Comparison of ENCODE assay signal across 19 cellular contexts in the genomic region with DNA sequence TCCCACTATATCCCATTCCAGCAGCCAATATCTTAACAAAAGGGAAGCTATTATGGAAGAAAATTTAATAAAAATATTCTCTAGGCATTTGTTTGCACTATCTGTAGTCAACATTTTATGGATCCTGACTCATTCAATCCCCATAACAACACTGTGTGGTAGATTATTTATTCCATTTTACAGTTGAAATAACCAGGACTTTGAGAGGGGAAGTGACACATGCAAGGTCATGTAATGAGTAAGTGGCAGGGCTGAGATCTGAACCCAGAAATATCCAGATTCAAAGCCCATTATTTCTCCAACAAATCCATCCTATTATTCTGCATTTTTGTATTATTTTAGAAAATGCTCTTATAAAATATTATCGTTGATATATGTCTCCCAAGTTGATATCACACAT. TPM values are rescaled to one million over a fixed set of nuclear protein-coding genes. Genes with fewer than 3 reads are reported as not detected.
DNase-seq lines count a peak whose midpoint lies in the region; ATAC-seq, FAIRE-seq and TF ChIP-seq lines count a peak whose summit lies in the region.
"Had no signal": no experiment of that assay in that cellular context is flagged by ENCODE, and none has a peak within 500 bp of the region (broad histone marks: within the 10 kb centered on the region; RNA-seq: fewer than 3 reads in every experiment).

No MANE protein-coding gene starts in this region.

- H2BK120ac ChIP-seq in IMR-90 (ENCODE audit: low read depth, low read length), result peak overlapping the region; percentile 35

- H3K79me2 ChIP-seq in ACC112 (ENCODE audit: control insufficient read depth, insufficient read depth, low read length, unreplicated experiment), result no peaks in the 10 kb centered on the region
- no peaks in the 10 kb centered on the region for H3K79me2 ChIP-seq in astrocyte (ENCODE audit: insufficient read depth, low read length)

- no peaks in the 10 kb centered on the region for H3K36me3 ChIP-seq in ACC112 (ENCODE audit: insufficient read depth, low read length)
- no peaks in the 10 kb centered on the region for H3K36me3 ChIP-seq in IMR-90 (ENCODE audit: control insufficient read depth, insufficient read depth, low read length)
- no peaks in the 10 kb centered on the region for H3K36me3 ChIP-seq in astrocyte (ENCODE audit: insufficient read depth, low read length)
- H3K36me3 ChIP-seq: lower lobe of right lung had no signal

- H3K27ac ChIP-seq in ACC112 (ENCODE audit: low read depth, low read length), result peak overlapping the region; percentile 95
- H3K27ac ChIP-seq in IMR-90 (ENCODE audit: insufficient read depth, low read length), result peak overlapping the region; percentile 35; the same call in 1 of the 2 replicates
- H3K27ac ChIP-seq in astrocyte (ENCODE audit: low read depth, low read length), result peak overlapping the region; percentile 95
- H3K27ac ChIP-seq: lower lobe of right lung had no signal

- no peaks in the 10 kb centered on the region for H3K36me3 Mint-ChIP-seq in astrocyte (ENCODE audit: low read depth, unreplicated experiment)
- H3K36me3 Mint-ChIP-seq: activated naive CD4-positive, alpha-beta T cell treated with anti-CD3 and anti-CD28 coated beads, Interleukin-2, amount 50 U/mL, for 24 hours had no signal

- no CpG with 5 or more reads among the region's 1 CpG for WGBS in IMR-90 (ENCODE audit: extremely low coverage in 2 of 2, insufficient read length in 1 of 2), 2 experiments

- POLR2A ChIA-PET in IMR-90 (lab: Charles Lee; ENCODE audit: unreplicated experiment), result no interaction called here

- ATAC-seq in IMR-90 (ENCODE audit: low read depth), result peak; percentile 31; the same call in 1 of the 2 replicates
- ATAC-seq in Right ventricle myocardium inferior, result no peak
- ATAC-seq in GM21717 (IDR thresholded peaks at IDR 0.05; ENCODE audit: unreplicated experiment), result no peak
- ATAC-seq: lower lobe of right lung had no signal

- no peaks in the 10 kb centered on the region for H4K20me1 ChIP-seq in IMR-90 (ENCODE audit: insufficient read depth, low read length)
- no peaks in the 10 kb centered on the region for H4K20me1 ChIP-seq in astrocyte (ENCODE audit: insufficient read depth, low read length)

- CTCF ChIA-PET in IMR-90 (lab: Yijun Ruan, JAX), result no interaction called here

- H2BK5ac ChIP-seq in IMR-90 (ENCODE audit: low read depth, low read length, poor library complexity, severe bottlenecking), result peak overlapping the region; percentile 87

- H3K27me3 Mint-ChIP-seq in astrocyte (ENCODE audit: low read depth, unreplicated experiment), result no peaks in the 10 kb centered on the region

- H3K4me3 ChIP-seq in ACC112 (ENCODE audit: low read depth, low read length) (peak overlapping the region; percentile 11; the same call in 1 of the 2 replicates), IMR-90 (ENCODE audit: insufficient read depth, low read depth, low read length) (no peak overlapping the region), astrocyte (ENCODE audit: insufficient read depth, low read depth, low read length) (no peak overlapping the region), foreskin fibroblast (ENCODE audit: low read depth in 1 of 2, low read length in 2 of 2) (no peak overlapping the region)
- H3K4me3 ChIP-seq: lower lobe of right lung had no signal

- H3K4me3 Mint-ChIP-seq in astrocyte (ENCODE audit: unreplicated experiment), result no peak overlapping the region
- H3K4me3 Mint-ChIP-seq: activated naive CD4-positive, alpha-beta T cell treated with anti-CD3 and anti-CD28 coated beads, Interleukin-2, amount 50 U/mL, for 24 hours; central memory CD8-positive, alpha-beta T cell; nephron had no signal

- H3K4me1 ChIP-seq in ACC112 (ENCODE audit: control insufficient read depth, insufficient read depth, low read length, unreplicated experiment) (peaks cover 91% of the 10 kb centered on the region), IMR-90 (ENCODE audit: control insufficient read depth, insufficient read depth, low read length) (peaks cover 15% of the 10 kb centered on the region), astrocyte (ENCODE audit: insufficient read depth, low read length) (peaks cover 66% of the 10 kb centered on the region)
- H3K4me1 ChIP-seq: lower lobe of right lung had no signal

- H3K23ac ChIP-seq in IMR-90 (ENCODE audit: low read depth, low read length), result no peak overlapping the region

- no peak overlapping the region for H3K14ac ChIP-seq in IMR-90 (replicated peaks; ENCODE audit: low read depth, low read length)

- H3K9me3 ChIP-seq in IMR-90 (ENCODE audit: control insufficient read depth, insufficient read depth, low read length), result no peaks in the 10 kb centered on the region
- no peaks in the 10 kb centered on the region for H3K9me3 ChIP-seq in astrocyte (ENCODE audit: insufficient read depth, low read depth, low read length)
- H3K9me3 ChIP-seq: lower lobe of right lung had no signal

- TF ChIP-seq CTCF in IMR-90 (conservative IDR thresholded peaks at IDR 0.05; ENCODE audit: low read depth, low read length) (no peak), astrocyte (IDR thresholded peaks at IDR 0.05; ENCODE audit: insufficient read depth, low read depth, low read length) (no peak), foreskin fibroblast (IDR thresholded peaks at IDR 0.05; ENCODE audit: low read depth, low read length) (no peak)

- BruUV-seq in IMR-90 (replicated peaks; lab: Mats Ljungman, UMichigan), result no TSS peak

- DNase-seq in IMR-90 (peak; percentile 79), astrocyte (ENCODE audit: low read depth) (peak; percentile 47), foreskin fibroblast (peak; percentile 83 to 89), Right ventricle myocardium inferior (ENCODE audit: missing footprints) (no peak), NOMO-1 (lab: John Stamatoyannopoulos, UW; ENCODE audit: unreplicated experiment in 2 of 2) (no peak), NCI-H446 (lab: John Stamatoyannopoulos, UW) (no peak)
- DNase-seq: activated CD4-positive, alpha-beta T cell treated with anti-CD3 and anti-CD28 coated beads for 1 hour; activated CD8-positive, alpha-beta memory T cell treated with anti-CD3 and anti-CD28 coated beads, Interleukin-2, amount 50 U/mL, for 48 hours; GOT3; lower lobe of right lung; NCI-H345; OCI-M1; stimulated activated CD4-positive, alpha-beta T cell treated with anti-CD3 and anti-CD28 coated beads, Interleukin-4, amount 100 ng/mL, for 24 hours had no signal

- H3K27me3 ChIP-seq in ACC112 (ENCODE audit: insufficient read depth, low read length) (no peaks in the 10 kb centered on the region), IMR-90 (ENCODE audit: control insufficient read depth, insufficient read depth, low read length) (no peaks in the 10 kb centered on the region), astrocyte (ENCODE audit: insufficient read depth, low read length) (no peaks in the 10 kb centered on the region)

- H3K9me3 Mint-ChIP-seq in astrocyte (ENCODE audit: unreplicated experiment), result peaks cover under 1% of the 10 kb centered on the region
- H3K9me3 Mint-ChIP-seq: activated naive CD4-positive, alpha-beta T cell treated with anti-CD3 and anti-CD28 coated beads, Interleukin-2, amount 50 U/mL, for 24 hours; central memory CD8-positive, alpha-beta T cell; nephron had no signal

- intact Hi-C loops in IMR-90 (cut with micrococcal nuclease), result loop anchor here (2.0 kb wide), 1 partner anchor 55 kb away; the partner anchor contains the start of gene E2F7
- intact Hi-C loops in Right ventricle myocardium inferior (cut with DNase I), result no loop called here

- H3K4me2 ChIP-seq in IMR-90 (ENCODE audit: low read depth, low read length) (peak overlapping the region; percentile 29; the same call in 1 of the 2 replicates), astrocyte (ENCODE audit: low read length) (peak overlapping the region; percentile 25)

- peak overlapping the region; percentile 59; the same call in 1 of the 2 replicates for H4K91ac ChIP-seq in IMR-90 (ENCODE audit: insufficient read depth, low read depth, low read length)

- H2BK20ac ChIP-seq in IMR-90 (ENCODE audit: low read depth, low read length), result peak overlapping the region; percentile 36; the same call in 1 of the 2 replicates

- peak overlapping the region; percentile 96 for H3K27ac Mint-ChIP-seq in astrocyte (ENCODE audit: unreplicated experiment)
- H3K27ac Mint-ChIP-seq: activated naive CD4-positive, alpha-beta T cell treated with anti-CD3 and anti-CD28 coated beads, Interleukin-2, amount 50 U/mL, for 24 hours; nephron had no signal

- in situ Hi-C loops in IMR-90 (cut with MboI; ENCODE audit: low sequenced_read_pairs), result no loop called here

- TF ChIP-seq POLR2A in IMR-90 (IDR thresholded peaks at IDR 0.05; ENCODE audit: low read depth, low read length), result no peak

- no peak overlapping the region; the same call in 1 of the 2 replicates for H3K56ac ChIP-seq in IMR-90 (ENCODE audit: extremely low read depth, insufficient read depth, low read length)

- H3K9me1 ChIP-seq in IMR-90 (ENCODE audit: insufficient read depth, low read length), result peaks cover 7% of the 10 kb centered on the region

- no peak for TF ChIP-seq RAD21 in IMR-90 (IDR thresholded peaks at IDR 0.05; ENCODE audit: low read length)

- peak overlapping the region in 1 of 2 experiments; percentile 56; a peak in 2 of 4 replicates for H4K8ac ChIP-seq in IMR-90 (ENCODE audit: low read depth in 2 of 2, low read length in 2 of 2)

- no peak overlapping the region for H3K9ac ChIP-seq in IMR-90 (ENCODE audit: low read depth, low read length)
- H3K9ac ChIP-seq in astrocyte (ENCODE audit: low read length), result peak overlapping the region; percentile 38

- dilution Hi-C loops in IMR-90 (cut with HindIII; ENCODE audit: low sequenced_read_pairs, unreplicated experiment), result no loop called here

- H3K79me1 ChIP-seq in IMR-90 (ENCODE audit: low read depth in 1 of 2, low read length in 2 of 2), result peaks cover 0 to 4% of the 10 kb centered on the region in 2 experiments; a peak in 1 of 4 replicates

- H3K18ac ChIP-seq in IMR-90 (ENCODE audit: low read depth, low read length), result peak overlapping the region; percentile 88; the same call in 1 of the 2 replicates

- no peak overlapping the region for H2AFZ ChIP-seq in ACC112 (ENCODE audit: low read length, unreplicated experiment)
- no peak overlapping the region for H2AFZ ChIP-seq in IMR-90 (replicated peaks; ENCODE audit: low read length, poor library complexity)
- H2AFZ ChIP-seq in astrocyte (ENCODE audit: low read depth, low read length), result no peak overlapping the region

- no peak for FAIRE-seq in astrocyte (lab: Jason Lieb, UNC)
- FAIRE-seq: urothelium cell line had no signal

- peak overlapping the region; percentile 34; the same call in 1 of the 3 replicates for H2BK15ac ChIP-seq in IMR-90 (ENCODE audit: low read depth, low read length)

- no peak overlapping the region for H3K4ac ChIP-seq in IMR-90 (ENCODE audit: low read depth, low read length)

- no peak overlapping the region for H2AK9ac ChIP-seq in IMR-90 (replicated peaks; ENCODE audit: low read depth, low read length, poor library complexity)

- H3K4me1 Mint-ChIP-seq in astrocyte (ENCODE audit: low read depth, unreplicated experiment), result peaks cover 50% of the 10 kb centered on the region
- H3K4me1 Mint-ChIP-seq: activated naive CD4-positive, alpha-beta T cell treated with anti-CD3 and anti-CD28 coated beads, Interleukin-2, amount 50 U/mL, for 24 hours; central memory CD8-positive, alpha-beta T cell; nephron had no signal

- peak overlapping the region; percentile 76; the same call in 1 of the 2 replicates for H4K5ac ChIP-seq in IMR-90 (ENCODE audit: low read depth, low read length)

- peak overlapping the region; percentile 31 for H2AK5ac ChIP-seq in IMR-90 (ENCODE audit: low read depth, low read length)

RNA-seq across cellular contexts. Expression of gene E2F7, which starts 54.8 kb away (rescaled TPM):
- total RNA-seq in IMR-90 (2012; rRNA removed) (8.1 and 10.3 TPM in 2 replicates), astrocyte (21.5 and 26.2 TPM in 2 replicates), Right ventricle myocardium inferior (0.14 TPM)
- polyA plus RNA-seq in IMR-90 (2012; rRNA removed), result 6.0 TPM in 2 replicates
- 1.3 and 1.8 TPM in 2 replicates for polyA plus RNA-seq in IMR-90 (2012; cell fraction: cytosol; rRNA removed)
- polyA plus RNA-seq in IMR-90 (2012; cell fraction: nucleus; rRNA removed; ENCODE audit: low replicate concordance), result 7.1 and 9.3 TPM in 2 replicates

Comparison
In these comparisons a context has a peak if more than half of its experiments do, and no peak if none do; other contexts are left out.
1. H3K27ac ChIP-seq: peak in every context shown above with its lines; median percentile 95 in ACC112; 95 in astrocyte; 35 in IMR-90.
2. DNase-seq: peak in IMR-90 (single experiment), astrocyte (single experiment) and foreskin fibroblast (2 of 2); none in Right ventricle myocardium inferior (single experiment), NOMO-1 (0 of 2) and NCI-H446 (0 of 2).